Comparison of ENCODE assay signal across 8 cellular contexts in the genomic region with DNA sequence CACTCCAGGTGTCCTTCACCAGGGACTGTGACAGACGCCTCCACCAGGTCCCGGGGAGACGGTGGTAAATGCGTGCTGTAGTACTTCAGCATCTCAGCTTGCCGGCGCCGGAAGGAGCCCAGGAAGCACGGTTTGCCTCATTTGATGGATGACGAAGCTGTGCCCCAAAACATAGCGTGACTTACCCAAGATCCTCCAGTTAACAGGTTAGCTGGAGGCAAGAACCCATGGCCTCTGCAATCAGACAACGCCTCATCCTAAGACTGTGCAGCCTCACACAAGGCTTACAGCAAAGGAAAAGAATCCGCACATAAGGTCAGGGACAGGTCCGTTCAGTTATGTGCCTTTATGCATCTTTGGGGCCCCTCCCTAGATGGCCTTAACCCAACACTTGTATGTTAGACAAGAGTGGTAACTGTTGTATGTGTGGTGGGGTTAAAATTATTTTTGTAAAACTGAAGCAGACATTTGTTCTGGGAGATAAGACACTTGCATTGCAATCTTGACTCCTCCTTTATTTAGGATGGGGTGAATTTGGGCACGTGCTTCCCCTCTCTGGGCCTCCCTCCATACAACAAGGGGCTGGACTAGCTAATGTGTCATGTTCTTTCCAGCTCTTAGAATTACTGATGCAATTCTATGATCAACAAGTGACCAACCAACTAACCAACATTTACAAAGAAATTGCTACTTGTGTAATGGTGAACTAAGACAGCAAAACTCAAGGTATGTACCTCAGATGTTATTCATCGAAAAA. TPM values are rescaled to one million over a fixed set of nuclear protein-coding genes. Genes with fewer than 3 reads are reported as not detected.
DNase-seq lines count a peak whose midpoint lies in the region; ATAC-seq and TF ChIP-seq lines count a peak whose summit lies in the region.

No MANE protein-coding gene starts in this region.

- H3K27me3 ChIP-seq in AG04450 (ENCODE audit: control insufficient read depth, insufficient read depth, low read length) (no peaks in the 10 kb centered on the region), ectodermal cell (ENCODE audit: control insufficient read depth, insufficient read depth, low read length, poor library complexity, severe bottlenecking) (no peaks in the 10 kb centered on the region)

- H3K4me3 Mint-ChIP-seq in nephron progenitor cell, result no peak overlapping the region

- DNase-seq in AG04450 (ENCODE audit: low read depth, low spot score) (peak; percentile 65), M059J (ENCODE audit: low read depth) (peak; percentile 27), nephron progenitor cell (no peak), NCI-H1417 (lab: John Stamatoyannopoulos, UW) (no peak)
- no peak for DNase-seq in stimulated activated CD4-positive, alpha-beta T cell treated with anti-CD3 and anti-CD28 coated beads, Interleukin-4, amount 100 ng/mL, for 4 hours
- no peak for DNase-seq in activated CD8-positive, alpha-beta memory T cell treated with anti-CD3 and anti-CD28 coated beads for 24 hours

- peaks cover 56% of the 10 kb centered on the region for H3K36me3 Mint-ChIP-seq in nephron progenitor cell (ENCODE audit: low read depth)

- 75 to 76% methylated on average over 15 of the region's 15 CpGs for WGBS in ectodermal cell, 2 experiments

- POLR2A ChIA-PET in AG04450 (lab: Yijun Ruan, JAX), result interaction anchor here (0.6 to 1.4 kb wide), 3 partner anchors 34 to 1233 kb away, joined by 4 to 10 read pairs (median 6); no protein-coding TSS in a partner anchor

- H3K9me3 ChIP-seq in AG04450 (ENCODE audit: control insufficient read depth, insufficient read depth, low read length) (no peaks in the 10 kb centered on the region; the same call in 1 of the 2 replicates), ectodermal cell (ENCODE audit: control insufficient read depth, low read length) (no peaks in the 10 kb centered on the region)

- peaks cover 2% of the 10 kb centered on the region for H3K27me3 Mint-ChIP-seq in nephron progenitor cell (ENCODE audit: low read depth, poor library complexity)

- H3K27ac Mint-ChIP-seq in nephron progenitor cell, result peak overlapping the region; percentile 93

- H3K4me3 ChIP-seq in AG04450 (ENCODE audit: low read depth, low read length) (0 out of 2 replicates have a peak overlapping the region, but pooled peaks have one; percentile 7), ectodermal cell (ENCODE audit: insufficient read depth, low read depth, low read length) (no peak overlapping the region)

- H3K36me3 ChIP-seq in ectodermal cell (ENCODE audit: control insufficient read depth, insufficient read depth, low read length), result no peaks in the 10 kb centered on the region

- TF ChIP-seq CTCF in AG04450 (IDR thresholded peaks at IDR 0.05; ENCODE audit: low read depth, low read length), result no peak
- TF ChIP-seq CTCF in nephron progenitor cell (IDR thresholded peaks at IDR 0.05), result no peak

- CTCF ChIA-PET in AG04450 (lab: Charles Lee), result interaction anchor here (1.6 kb wide), 1 partner anchor 225 kb away, joined by 3 read pairs; no protein-coding TSS in a partner anchor

- H3K9me3 Mint-ChIP-seq in nephron progenitor cell, result peaks cover 6% of the 10 kb centered on the region

- peaks cover 45% of the 10 kb centered on the region for H3K4me1 ChIP-seq in ectodermal cell (ENCODE audit: control insufficient read depth, insufficient read depth, low read length)

- H3K4me1 Mint-ChIP-seq in nephron progenitor cell, result peaks cover 92% of the 10 kb centered on the region

- ATAC-seq in HG03108 (IDR thresholded peaks at IDR 0.05; ENCODE audit: unreplicated experiment), result no peak

- H3K27ac ChIP-seq in AG04450 (ENCODE audit: low read depth, low read length), result peak overlapping the region; percentile 97
- H3K27ac ChIP-seq in ectodermal cell (ENCODE audit: insufficient read depth, low read depth, low read length, poor library complexity, severe bottlenecking), result peak overlapping the region; percentile 75

RNA-seq across cellular contexts. Expression of gene VGLL4, which starts 39.4 kb away (rescaled TPM):
- polyA plus RNA-seq in AG04450 (2011; rRNA removed), result 27.6 and 30.5 TPM in 2 replicates
- polyA minus RNA-seq in AG04450 (2011; rRNA and poly(A)+ RNA removed), result 37.8 and 42.7 TPM in 2 replicates
- total RNA-seq in M059J (2014; rRNA removed; shearing (Covaris generic)), result 28.9 and 36.1 TPM in 2 replicates
- 68.2 TPM for polyA plus RNA-seq in ectodermal cell (2013, experiment 1 of 4)
- polyA plus RNA-seq in ectodermal cell (2013, experiment 2 of 4), result 67.9 TPM
- polyA plus RNA-seq in ectodermal cell (2013, experiment 3 of 4), result 58.8 TPM
- polyA plus RNA-seq in ectodermal cell (2013, experiment 4 of 4), result 62.5 TPM

Comparison
In these comparisons a context has a peak if more than half of its experiments do, and no peak if none do; other contexts are left out.
1. DNase-seq: peak in AG04450 (single experiment) and M059J (single experiment); none in nephron progenitor cell (single experiment), stimulated activated CD4-positive, alpha-beta T cell treated with anti-CD3 and anti-CD28 coated beads, Interleukin-4, amount 100 ng/mL, for 4 hours (0 of 2), activated CD8-positive, alpha-beta memory T cell treated with anti-CD3 and anti-CD28 coated beads for 24 hours (single experiment) and NCI-H1417 (0 of 3).